25 cellular contexts compared by ENCODE assay signal in genomic region chr14:106051790-106052189, GRCh38.
DNase-seq lines count a peak whose midpoint lies in the region; ATAC-seq and TF ChIP-seq lines count a peak whose summit lies in the region.
"Had no signal": no experiment of that assay in that cellular context is flagged by ENCODE, and none has a peak within 500 bp of the region (broad histone marks: within the 10 kb centered on the region; RNA-seq: fewer than 3 reads in every experiment).

No MANE protein-coding gene starts in this region.

- peak overlapping the region in 1 of 2 donors; percentile 24 for H3K27ac Mint-ChIP-seq in activated naive CD4-positive, alpha-beta T cell treated with anti-CD3 and anti-CD28 coated beads, Interleukin-2, amount 50 U/mL, for 72 hours
- H3K27ac Mint-ChIP-seq: HFFc6 had no signal

- H3K4me3 ChIP-seq in lower lobe of right lung: no peak overlapping the region
- H3K4me3 ChIP-seq: HAP-1, MG63, SJCRH30 had no signal

- H3K36me3 ChIP-seq in lower lobe of right lung: no peaks in the 10 kb centered on the region
- H3K36me3 ChIP-seq: HAP-1, MG63, SJCRH30 had no signal

- no peaks in the 10 kb centered on the region for H3K9me3 ChIP-seq in lower lobe of right lung
- H3K9me3 ChIP-seq: HAP-1, MG63, SJCRH30 had no signal

- H3K27ac ChIP-seq in VCaP (peak overlapping the region; percentile 66), lower lobe of right lung (no peak overlapping the region)
- H3K27ac ChIP-seq: SJCRH30 had no signal

- ATAC-seq in activated CD4-positive, CD25-positive, alpha-beta regulatory T cell treated with anti-CD3 and anti-CD28 coated beads, Interleukin-2, amount 50 U/mL, for 24 hours: peak; percentile 13 to 33
- ATAC-seq in activated naive CD4-positive, alpha-beta T cell treated with anti-CD3 and anti-CD28 coated beads, Interleukin-2, amount 50 U/mL, for 72 hours: peak; percentile 76 to 95
- no peak for ATAC-seq in lower lobe of right lung
- ATAC-seq in omental fat pad (ENCODE audit: low FRiP score): no peak
- ATAC-seq: PC-3, Right ventricle myocardium inferior had no signal

- no peak for DNase-seq in activated CD4-positive, CD25-positive, alpha-beta regulatory T cell (lab: John Stamatoyannopoulos, UW)
- DNase-seq in activated naive CD4-positive, alpha-beta T cell treated with anti-CD3 and anti-CD28 coated beads, Interleukin-2, amount 50 U/mL, for 72 hours (ENCODE audit: low spot score in 2 of 2): peak in 1 of 2 donors; percentile 24
- no peak for DNase-seq in activated naive CD4-positive, alpha-beta T cell (lab: John Stamatoyannopoulos, UW)
- DNase-seq in lower lobe of right lung: no peak
- DNase-seq in omental fat pad (ENCODE audit: low spot score): no peak
- DNase-seq: 8988T, ACHN, DMS153, DND-41, GOT3, HFFc6, KBM-7, MG63, NCI-H1105 treated with DMSO at 0.1 percent for 48 hours, NCI-H146, NCI-H1930, NCI-H2107, NCI-H524, NCI-H774, PC-3, SJCRH30 had no signal

- no peaks in the 10 kb centered on the region for H3K4me1 ChIP-seq in lower lobe of right lung
- H3K4me1 ChIP-seq: HAP-1, SJCRH30 had no signal

- H3K27me3 ChIP-seq in lower lobe of right lung (ENCODE audit: low read depth): peaks cover 7% of the 10 kb centered on the region
- H3K27me3 ChIP-seq: MG63, SJCRH30 had no signal

- intact Hi-C loops in lower lobe of right lung (cut with DNase I): no loop called here

- peaks cover 0 to 7% of the 10 kb centered on the region in 2 donors for H3K36me3 Mint-ChIP-seq in activated naive CD4-positive, alpha-beta T cell treated with anti-CD3 and anti-CD28 coated beads, Interleukin-2, amount 50 U/mL, for 72 hours

- H3K9me3 Mint-ChIP-seq in activated naive CD4-positive, alpha-beta T cell treated with anti-CD3 and anti-CD28 coated beads, Interleukin-2, amount 50 U/mL, for 72 hours: no peaks in the 10 kb centered on the region

- TF ChIP-seq CTCF in VCaP (conservative IDR thresholded peaks at IDR 0.05) (no peak), lower lobe of right lung (IDR thresholded peaks at IDR 0.05) (no peak), omental fat pad (IDR thresholded peaks at IDR 0.05) (no peak)

Comparison
In these comparisons a context has a peak if more than half of its experiments do, and no peak if none do; other contexts are left out.
1. ATAC-seq: peak in activated CD4-positive, CD25-positive, alpha-beta regulatory T cell treated with anti-CD3 and anti-CD28 coated beads, Interleukin-2, amount 50 U/mL, for 24 hours (2 of 2) and activated naive CD4-positive, alpha-beta T cell treated with anti-CD3 and anti-CD28 coated beads, Interleukin-2, amount 50 U/mL, for 72 hours (2 of 2); none in lower lobe of right lung (0 of 2) and omental fat pad (single experiment).